In the genomic region with DNA sequence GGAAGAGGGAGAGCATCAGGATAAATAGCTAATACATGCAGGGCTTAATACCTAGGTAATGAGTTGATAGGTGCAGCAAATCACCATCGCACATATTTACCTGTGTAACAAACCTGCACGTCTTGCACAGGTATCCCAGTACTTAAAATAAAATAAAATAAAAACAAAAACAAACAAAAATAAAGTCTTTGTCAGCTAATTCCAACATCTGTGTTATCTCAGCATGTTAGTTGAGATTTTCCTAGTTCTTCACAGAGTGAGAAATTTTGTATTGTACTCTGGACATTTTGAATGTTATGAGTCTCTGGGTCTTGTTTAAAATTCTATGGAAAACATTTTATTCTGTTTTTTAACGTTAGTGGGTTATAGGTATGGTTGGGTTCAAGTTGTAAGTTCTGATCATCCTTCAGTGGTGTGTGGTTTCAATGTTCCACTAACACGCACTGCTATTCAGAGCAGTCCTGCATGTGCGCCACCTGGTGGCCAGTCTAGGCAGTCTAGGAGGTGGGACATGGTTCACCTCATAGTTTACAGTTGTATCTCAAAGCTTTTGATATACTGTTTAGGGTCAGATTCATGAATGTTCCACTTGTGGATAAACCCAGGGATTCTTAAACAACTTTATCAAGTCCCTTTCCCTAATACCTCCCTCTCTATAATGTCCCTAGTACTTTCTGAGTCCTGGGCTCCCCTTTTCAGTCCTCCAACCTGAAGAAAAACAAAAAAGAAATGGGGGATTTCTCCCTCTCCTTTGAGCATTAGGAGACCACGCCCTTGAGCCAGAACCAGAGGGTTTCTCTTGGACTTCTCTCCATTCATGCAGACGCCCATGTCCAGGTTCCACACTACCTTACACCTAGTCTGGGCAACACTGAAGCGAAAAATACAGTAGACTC, we compare ENCODE assay signal across 7 cellular contexts.
A peak's percentile ranks its signal among the peaks of the same experiment; 100 is the strongest.
DNase-seq lines count a peak whose midpoint lies in the region; ATAC-seq and TF ChIP-seq lines count a peak whose summit lies in the region.

No MANE protein-coding gene starts in this region.

- DNase-seq in GM13976 (ENCODE audit: low spot score): peak; percentile 70
- DNase-seq in HFFc6: peak; percentile 51
- DNase-seq in MV-4-11 (lab: John Stamatoyannopoulos, UW): peak; percentile 40
- DNase-seq in T-cell: peak; percentile 37 to 82 (median 68)
- peak; percentile 86 for DNase-seq in adipocyte (ENCODE audit: low read depth)
- peak; percentile 91 for DNase-seq in left ventricle myocardium superior
- peak; percentile 93 for DNase-seq in sciatic nerve (ENCODE audit: low spot score)

- no peak overlapping the region for H3K9ac ChIP-seq in adipocyte (ENCODE audit: low read length)

- peaks cover 8% of the 10 kb centered on the region for H3K9me3 ChIP-seq in adipocyte (ENCODE audit: control insufficient read depth, low read length)

- TF ChIP-seq CTCF in GM13976 (IDR thresholded peaks at IDR 0.05; ENCODE audit: borderline replicate concordance, control extremely low read depth, extremely low read depth, insufficient read depth, missing control alignments): peak; percentile 90
- peak; percentile 98 for TF ChIP-seq CTCF in HFFc6 (IDR thresholded peaks at IDR 0.05)

- CTCF ChIA-PET in T-cell (lab: Charles Lee): interaction anchor here (0.5 to 1.7 kb wide), 7 partner anchors 21 to 765 kb away, joined by 3 to 16 read pairs (median 3); no protein-coding TSS in a partner anchor

- H3K4me3 Mint-ChIP-seq in HFFc6 (no peak overlapping the region), T-cell (no peak overlapping the region)

- POLR2A ChIA-PET in T-cell (lab: Charles Lee): interaction anchor here in 1 of 2 donors (0.6 kb wide), 1 partner anchor 553 kb away, joined by 3 read pairs; no protein-coding TSS in a partner anchor

- H3K36me3 ChIP-seq in adipocyte (ENCODE audit: control insufficient read depth, insufficient read depth, low read length, severe bottlenecking): no peaks in the 10 kb centered on the region

- H3K4me1 ChIP-seq in adipocyte (ENCODE audit: control insufficient read depth, insufficient read depth, low read length): no peaks in the 10 kb centered on the region

- no peaks in the 10 kb centered on the region for H3K9me3 Mint-ChIP-seq in HFFc6
- H3K9me3 Mint-ChIP-seq in T-cell: no peaks in the 10 kb centered on the region

- intact Hi-C loops in left ventricle myocardium superior (cut with micrococcal nuclease): no loop called here
- intact Hi-C loops in sciatic nerve (cut with DNase I): no loop called here

- in situ Hi-C loops in GM13976 (cut with MboI; ENCODE audit: low sequenced_read_pairs, unreplicated experiment): loop anchor here (25.0 kb wide), 1 partner anchor 444 kb away; no protein-coding TSS in a partner anchor

- H3K27me3 Mint-ChIP-seq in HFFc6 (ENCODE audit: insufficient read depth) (peaks cover 40% of the 10 kb centered on the region), T-cell (peaks cover 20 to 38% of the 10 kb centered on the region in 2 donors)

- H3K4me3 ChIP-seq in adipocyte (ENCODE audit: low read length): no peak overlapping the region

- no peaks in the 10 kb centered on the region for H3K36me3 Mint-ChIP-seq in HFFc6 (ENCODE audit: low read depth)
- no peaks in the 10 kb centered on the region for H3K36me3 Mint-ChIP-seq in T-cell

- H3K4me1 Mint-ChIP-seq in HFFc6 (ENCODE audit: low read depth) (no peaks in the 10 kb centered on the region), T-cell (no peaks in the 10 kb centered on the region)

- ATAC-seq in T-cell (replicated peaks in 1 of 4) (peak; percentile 71 to 89 (median 83)), left ventricle myocardium superior (peak; percentile 86), sciatic nerve (peak; percentile 90)

- H3K27ac Mint-ChIP-seq in HFFc6 (no peak overlapping the region), T-cell (no peak overlapping the region)

- peaks cover 41% of the 10 kb centered on the region for H3K27me3 ChIP-seq in adipocyte (replicated peaks; ENCODE audit: control insufficient read depth, insufficient read depth, low read length)

Comparison
In these comparisons a context has a peak if more than half of its experiments do, and no peak if none do; other contexts are left out.
1. DNase-seq: peak in every context shown above with its lines; median percentile 93 in sciatic nerve; 91 in left ventricle myocardium superior; 86 in adipocyte; 70 in GM13976; 68 in T-cell; 51 in HFFc6; 40 in MV-4-11.